In genomic region chr15:31474059-31474868, GRCh38 we compare ENCODE assay signal across 11 cellular contexts.
DNase-seq lines count a peak whose midpoint lies in the region; ATAC-seq, FAIRE-seq and TF ChIP-seq lines count a peak whose summit lies in the region.
"Had no signal": no experiment of that assay in that cellular context is flagged by ENCODE, and none has a peak within 500 bp of the region (broad histone marks: within the 10 kb centered on the region; RNA-seq: fewer than 3 reads in every experiment).

No MANE protein-coding gene starts in this region.

- FAIRE-seq in GM12891 (lab: Jason Lieb, UNC): peak; percentile 51

- DNase-seq in GM12891 (ENCODE audit: insufficient read length, low spot score) (no peak), RWPE1 (ENCODE audit: low spot score) (no peak), KBM-7 (no peak)
- peak; percentile 45 for DNase-seq in T-helper 2 cell treated with Interferon-gamma antibody and Interleukin-4, amounts not matched to agents 5 μg/mL and 100 μg/mL, for 36 hours (ENCODE audit: low spot score)
- DNase-seq in activated naive CD8-positive, alpha-beta T cell treated with anti-CD3 and anti-CD28 coated beads, Interleukin-2, amount 10 ng/mL, durations not matched to agents 7 days and 5 days: no peak
- DNase-seq in stimulated activated CD8-positive, alpha-beta memory T cell treated with anti-CD3 and anti-CD28 coated beads, Interleukin-4, amount 100 ng/mL, for 48 hours: peak; percentile 41
- DNase-seq: left colon, NCI-H1436 had no signal

- POLR2A ChIA-PET in activated naive CD8-positive, alpha-beta T cell treated with anti-CD3 and anti-CD28 coated beads, Interleukin-2, amount 10 ng/mL, durations not matched to agents 7 days and 5 days (lab: Charles Lee): interaction anchor here (0.8 to 5.8 kb wide), 8 partner anchors 9 to 112 kb away, joined by 3 to 60 read pairs (median 6); no protein-coding TSS in a partner anchor
- POLR2A ChIA-PET in RWPE1 (lab: Yijun Ruan, JAX; ENCODE audit: low non-redundant PET): no interaction called here

- in situ Hi-C loops in KBM-7 (cut with MboI; ENCODE audit: low pct_unique_long_range_greater_than_20kb, low sequenced_read_pairs): no loop called here

- no peak overlapping the region for H3K27ac ChIP-seq in RWPE1
- H3K27ac ChIP-seq: cardiac muscle cell, thoracic aorta had no signal

- H3K27me3 Mint-ChIP-seq in T-helper 2 cell treated with Interferon-gamma antibody and Interleukin-4, amounts not matched to agents 5 μg/mL and 100 μg/mL, for 36 hours (ENCODE audit: low read depth): no peaks in the 10 kb centered on the region
- H3K27me3 Mint-ChIP-seq in activated naive CD8-positive, alpha-beta T cell treated with anti-CD3 and anti-CD28 coated beads, Interleukin-2, amount 10 ng/mL, durations not matched to agents 7 days and 5 days: no peaks in the 10 kb centered on the region

- TF ChIP-seq CTCF in RWPE1 (conservative IDR thresholded peaks at IDR 0.05; ENCODE audit: low read depth): no peak

- peak; percentile 31 for ATAC-seq in activated naive CD8-positive, alpha-beta T cell treated with anti-CD3 and anti-CD28 coated beads, Interleukin-2, amount 10 ng/mL, durations not matched to agents 7 days and 5 days (ENCODE audit: low read depth)
- ATAC-seq in HG03342 (IDR thresholded peaks at IDR 0.05; ENCODE audit: unreplicated experiment): no peak

- H3K36me3 Mint-ChIP-seq in T-helper 2 cell treated with Interferon-gamma antibody and Interleukin-4, amounts not matched to agents 5 μg/mL and 100 μg/mL, for 36 hours (ENCODE audit: low read depth): peaks cover 16% of the 10 kb centered on the region
- peaks cover 15% of the 10 kb centered on the region for H3K36me3 Mint-ChIP-seq in activated naive CD8-positive, alpha-beta T cell treated with anti-CD3 and anti-CD28 coated beads, Interleukin-2, amount 10 ng/mL, durations not matched to agents 7 days and 5 days

- no peaks in the 10 kb centered on the region for H3K9me3 Mint-ChIP-seq in T-helper 2 cell treated with Interferon-gamma antibody and Interleukin-4, amounts not matched to agents 5 μg/mL and 100 μg/mL, for 36 hours
- H3K9me3 Mint-ChIP-seq in activated naive CD8-positive, alpha-beta T cell treated with anti-CD3 and anti-CD28 coated beads, Interleukin-2, amount 10 ng/mL, durations not matched to agents 7 days and 5 days: peaks cover 4% of the 10 kb centered on the region

- peaks cover 45% of the 10 kb centered on the region for H3K4me1 Mint-ChIP-seq in T-helper 2 cell treated with Interferon-gamma antibody and Interleukin-4, amounts not matched to agents 5 μg/mL and 100 μg/mL, for 36 hours (ENCODE audit: low read depth)
- peaks cover 39% of the 10 kb centered on the region for H3K4me1 Mint-ChIP-seq in activated naive CD8-positive, alpha-beta T cell treated with anti-CD3 and anti-CD28 coated beads, Interleukin-2, amount 10 ng/mL, durations not matched to agents 7 days and 5 days

- peak overlapping the region; percentile 78 for H3K4me3 Mint-ChIP-seq in T-helper 2 cell treated with Interferon-gamma antibody and Interleukin-4, amounts not matched to agents 5 μg/mL and 100 μg/mL, for 36 hours
- peak overlapping the region; percentile 80 for H3K4me3 Mint-ChIP-seq in activated naive CD8-positive, alpha-beta T cell treated with anti-CD3 and anti-CD28 coated beads, Interleukin-2, amount 10 ng/mL, durations not matched to agents 7 days and 5 days

- CTCF ChIA-PET in RWPE1 (lab: Yijun Ruan, JAX): interaction anchor here (0.6 kb wide), 1 partner anchor 13 kb away, joined by 3 read pairs; no protein-coding TSS in a partner anchor

- TF ChIP-seq POLR2A in GM12891 (IDR thresholded peaks at IDR 0.05; ENCODE audit: low read depth, low read length): no peak

- H3K27ac Mint-ChIP-seq in T-helper 2 cell treated with Interferon-gamma antibody and Interleukin-4, amounts not matched to agents 5 μg/mL and 100 μg/mL, for 36 hours: peak overlapping the region; percentile 83
- peak overlapping the region; percentile 91 for H3K27ac Mint-ChIP-seq in activated naive CD8-positive, alpha-beta T cell treated with anti-CD3 and anti-CD28 coated beads, Interleukin-2, amount 10 ng/mL, durations not matched to agents 7 days and 5 days

TF ChIP-seq in GM12891, 5 proteins besides CTCF, POLR2A, EP300 and RAD21:
- TF ChIP-seq SPI1 (IDR thresholded peaks at IDR 0.05; ENCODE audit: low read depth, low read length): no peak
- TF ChIP-seq PAX5 (IDR thresholded peaks at IDR 0.05; ENCODE audit: insufficient read depth, low read length, severe bottlenecking): no peak

Comparison
In these comparisons a context has a peak if more than half of its experiments do, and no peak if none do; other contexts are left out.
1. DNase-seq: peak in T-helper 2 cell treated with Interferon-gamma antibody and Interleukin-4, amounts not matched to agents 5 μg/mL and 100 μg/mL, for 36 hours (single experiment) and stimulated activated CD8-positive, alpha-beta memory T cell treated with anti-CD3 and anti-CD28 coated beads, Interleukin-4, amount 100 ng/mL, for 48 hours (single experiment); none in GM12891 (single experiment), activated naive CD8-positive, alpha-beta T cell treated with anti-CD3 and anti-CD28 coated beads, Interleukin-2, amount 10 ng/mL, durations not matched to agents 7 days and 5 days (single experiment), RWPE1 (single experiment) and KBM-7 (single experiment).